ENCODE assay signal across 10 cellular contexts in the genomic region with DNA sequence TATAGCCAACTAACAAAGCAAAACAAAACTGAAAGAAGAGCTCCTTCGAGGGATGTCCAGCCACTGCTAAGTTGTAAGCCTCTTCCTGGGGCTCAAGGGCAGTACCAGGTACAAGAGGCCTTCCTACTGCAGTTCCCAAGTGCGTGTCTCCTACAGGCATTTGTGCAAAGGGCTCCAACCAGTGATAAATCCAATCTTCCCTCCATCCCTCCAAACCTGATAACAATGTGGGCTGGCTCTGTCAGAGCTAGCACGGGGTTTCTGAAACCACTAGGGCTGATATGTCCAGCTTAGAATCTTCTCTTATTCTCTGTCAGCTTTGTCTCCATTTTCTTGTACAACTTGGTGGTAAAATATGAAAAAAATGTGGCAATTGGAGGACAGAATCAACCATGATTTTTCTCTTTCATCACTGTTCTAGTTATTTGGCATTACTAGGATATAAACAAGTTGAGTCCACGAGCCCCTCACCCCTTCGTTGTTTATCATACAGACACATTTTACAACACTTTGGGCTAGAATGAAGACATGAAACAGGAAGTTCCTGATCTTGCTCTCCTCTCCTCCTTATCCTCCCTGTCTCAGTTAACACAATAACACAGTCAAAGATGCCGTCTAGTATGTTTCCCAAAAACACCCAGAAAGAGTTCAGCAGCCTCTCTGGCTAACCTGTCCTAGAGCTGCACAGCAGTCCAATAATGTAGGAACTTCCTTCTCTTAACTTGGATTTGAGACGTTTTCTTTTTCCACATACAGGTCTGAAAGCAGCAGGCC. TPM values are rescaled to one million over a fixed set of nuclear protein-coding genes. Genes with fewer than 3 reads are reported as not detected.
A peak's percentile ranks its signal among the peaks of the same experiment; 100 is the strongest.
DNase-seq lines count a peak whose midpoint lies in the region.
"Had no signal": no experiment of that assay in that cellular context is flagged by ENCODE, and none has a peak within 500 bp of the region (broad histone marks: within the 10 kb centered on the region; RNA-seq: fewer than 3 reads in every experiment).

No MANE protein-coding gene starts in this region.

- in situ Hi-C loops in HAP-1 (cut with MboI; ENCODE audit: low sequenced_read_pairs): no loop called here

- H3K27ac Mint-ChIP-seq in activated CD4-positive, alpha-beta T cell treated with anti-CD3 and anti-CD28 coated beads, Interleukin-2, amount 10 ng/mL, durations not matched to agents 7 days and 5 days: peak overlapping the region; percentile 96

- H4K20me1 ChIP-seq in Karpas-422 (ENCODE audit: insufficient read depth, low read depth, low read length): no peaks in the 10 kb centered on the region

- H3K36me3 ChIP-seq in Karpas-422 (ENCODE audit: insufficient read depth, low read length) (peaks cover 36% of the 10 kb centered on the region), duodenal mucosa (ENCODE audit: control insufficient read depth in 1 of 2, insufficient read depth in 2 of 2, low read length in 2 of 2) (peaks cover 0 to 5% of the 10 kb centered on the region in 2 donors), skeletal muscle tissue (ENCODE audit: control insufficient read depth in 3 of 3, insufficient read depth in 3 of 3, low read length in 3 of 3) (no peaks in the 10 kb centered on the region), HAP-1 (replicated peaks) (no peaks in the 10 kb centered on the region)
- H3K36me3 ChIP-seq: pancreas had no signal

- DNase-seq in activated CD4-positive, alpha-beta T cell treated with anti-CD3 and anti-CD28 coated beads, Interleukin-2, amount 10 ng/mL, durations not matched to agents 7 days and 5 days: no peak
- no peak for DNase-seq in activated CD4-positive, alpha-beta T cell treated with anti-CD3 and anti-CD28 coated beads for 1 hour
- DNase-seq in Karpas-422 (peak; percentile 66), SW 1271 (lab: John Stamatoyannopoulos, UW) (no peak), HAP-1 (ENCODE audit: low spot score in 2 of 2) (no peak)
- DNase-seq in effector CD8-positive, alpha-beta T cell (lab: John Stamatoyannopoulos, UW): no peak
- DNase-seq: pancreas had no signal

- CTCF ChIA-PET in activated CD4-positive, alpha-beta T cell treated with anti-CD3 and anti-CD28 coated beads, Interleukin-2, amount 10 ng/mL, durations not matched to agents 7 days and 5 days (lab: Charles Lee): interaction anchor here (0.6 to 1.7 kb wide), 14 partner anchors 12 to 176 kb away, joined by 3 to 5 read pairs (median 4); no protein-coding TSS in a partner anchor

- H3K9me3 ChIP-seq in Karpas-422 (ENCODE audit: low read length) (no peaks in the 10 kb centered on the region), duodenal mucosa (ENCODE audit: control insufficient read depth in 1 of 2, low read length in 2 of 2) (no peaks in the 10 kb centered on the region), skeletal muscle tissue (ENCODE audit: control insufficient read depth in 3 of 3, low read length in 3 of 3) (no peaks in the 10 kb centered on the region), HAP-1 (no peaks in the 10 kb centered on the region)
- H3K9me3 ChIP-seq: pancreas had no signal

- H3K9me2 ChIP-seq in Karpas-422 (replicated peaks; ENCODE audit: insufficient read depth, low read length): no peaks in the 10 kb centered on the region

- peaks cover 67% of the 10 kb centered on the region for H3K79me2 ChIP-seq in Karpas-422 (ENCODE audit: low read length)

- peaks cover 68% of the 10 kb centered on the region for H3K4me1 Mint-ChIP-seq in activated CD4-positive, alpha-beta T cell treated with anti-CD3 and anti-CD28 coated beads, Interleukin-2, amount 10 ng/mL, durations not matched to agents 7 days and 5 days

- H3K4me1 ChIP-seq in Karpas-422 (ENCODE audit: low read length): peaks cover 88% of the 10 kb centered on the region
- H3K4me1 ChIP-seq in duodenal mucosa (ENCODE audit: control insufficient read depth in 1 of 2, insufficient read depth in 2 of 2, low read length in 2 of 2): peaks cover 8 to 12% of the 10 kb centered on the region in 2 donors
- H3K4me1 ChIP-seq in skeletal muscle tissue (ENCODE audit: control insufficient read depth in 3 of 3, insufficient read depth in 3 of 3, low read length in 3 of 3): peaks cover 8 to 18% (median 16%) of the 10 kb centered on the region in 3 donors
- no peaks in the 10 kb centered on the region for H3K4me1 ChIP-seq in HAP-1

- POLR2A ChIA-PET in activated CD4-positive, alpha-beta T cell treated with anti-CD3 and anti-CD28 coated beads, Interleukin-2, amount 10 ng/mL, durations not matched to agents 7 days and 5 days (lab: Charles Lee): interaction anchor here (0.7 to 4.3 kb wide), 4 partner anchors 16 to 37 kb away, joined by 3 to 53 read pairs (median 4); a partner anchor contains a TSS

- peak overlapping the region; percentile 94 for H3K27ac ChIP-seq in Karpas-422 (ENCODE audit: low read length)
- H3K27ac ChIP-seq in duodenal mucosa (ENCODE audit: low read depth, low read length): peak overlapping the region; percentile 64
- peak overlapping the region; percentile 67 for H3K27ac ChIP-seq in skeletal muscle tissue (ENCODE audit: low read depth, low read length)
- H3K27ac ChIP-seq: VCaP had no signal

- peaks cover 2% of the 10 kb centered on the region for H3K9me3 Mint-ChIP-seq in activated CD4-positive, alpha-beta T cell treated with anti-CD3 and anti-CD28 coated beads, Interleukin-2, amount 10 ng/mL, durations not matched to agents 7 days and 5 days

- peak overlapping the region; percentile 70 for H3K4me3 ChIP-seq in Karpas-422 (ENCODE audit: low read length)
- H3K4me3 ChIP-seq in duodenal mucosa (ENCODE audit: low read depth in 1 of 2, low read length in 2 of 2): peak overlapping the region; percentile 42 to 65
- H3K4me3 ChIP-seq in skeletal muscle tissue (ENCODE audit: low read length in 3 of 3): peak overlapping the region in 2 of 3 donors; percentile 48 to 51
- no peak overlapping the region for H3K4me3 ChIP-seq in HAP-1

- peak overlapping the region; percentile 89 for H3K4me2 ChIP-seq in Karpas-422 (ENCODE audit: low read depth, low read length, poor library complexity, severe bottlenecking)

- H3K27me3 ChIP-seq in Karpas-422 (ENCODE audit: low read length) (no peaks in the 10 kb centered on the region), duodenal mucosa (ENCODE audit: control insufficient read depth in 1 of 2, insufficient read depth in 2 of 2, low read length in 2 of 2) (no peaks in the 10 kb centered on the region), skeletal muscle tissue (ENCODE audit: control insufficient read depth in 3 of 3, insufficient read depth in 3 of 3, low read length in 3 of 3) (no peaks in the 10 kb centered on the region), HAP-1 (ENCODE audit: low read depth) (no peaks in the 10 kb centered on the region)
- H3K27me3 ChIP-seq: pancreas had no signal

- H3K9ac ChIP-seq in Karpas-422 (ENCODE audit: low read length) (peak overlapping the region; percentile 81), duodenal mucosa (ENCODE audit: low read depth in 1 of 2, low read length in 2 of 2) (peak overlapping the region; percentile 18 to 62), skeletal muscle tissue (ENCODE audit: low read depth in 1 of 3, low read length in 3 of 3) (peak overlapping the region in 2 of 3 donors; percentile 39 to 40)

- no peaks in the 10 kb centered on the region for H3K27me3 Mint-ChIP-seq in activated CD4-positive, alpha-beta T cell treated with anti-CD3 and anti-CD28 coated beads, Interleukin-2, amount 10 ng/mL, durations not matched to agents 7 days and 5 days

- H2AFZ ChIP-seq in Karpas-422 (ENCODE audit: low read length): no peak overlapping the region

- H3K4me3 Mint-ChIP-seq in activated CD4-positive, alpha-beta T cell treated with anti-CD3 and anti-CD28 coated beads, Interleukin-2, amount 10 ng/mL, durations not matched to agents 7 days and 5 days: peak overlapping the region; percentile 96

- H3K36me3 Mint-ChIP-seq in activated CD4-positive, alpha-beta T cell treated with anti-CD3 and anti-CD28 coated beads, Interleukin-2, amount 10 ng/mL, durations not matched to agents 7 days and 5 days (ENCODE audit: low read depth): peaks cover 58% of the 10 kb centered on the region

RNA-seq across cellular contexts. Expression of a gene that starts 35.4 kb away (rescaled TPM):
- total RNA-seq in activated CD4-positive, alpha-beta T cell treated with anti-CD3 and anti-CD28 coated beads, Interleukin-2, amount 10 ng/mL, durations not matched to agents 7 days and 5 days: 100 to 1,000 TPM; 378 to 423 TPM
- 46.8 and 62.6 TPM in 2 replicates for total RNA-seq in Karpas-422 (2014; rRNA removed; shearing (Covaris generic); ENCODE audit: low replicate concordance)
- 16.2 TPM for total RNA-seq in skeletal muscle tissue
